14 cellular contexts compared by ENCODE assay signal in the genomic region with DNA sequence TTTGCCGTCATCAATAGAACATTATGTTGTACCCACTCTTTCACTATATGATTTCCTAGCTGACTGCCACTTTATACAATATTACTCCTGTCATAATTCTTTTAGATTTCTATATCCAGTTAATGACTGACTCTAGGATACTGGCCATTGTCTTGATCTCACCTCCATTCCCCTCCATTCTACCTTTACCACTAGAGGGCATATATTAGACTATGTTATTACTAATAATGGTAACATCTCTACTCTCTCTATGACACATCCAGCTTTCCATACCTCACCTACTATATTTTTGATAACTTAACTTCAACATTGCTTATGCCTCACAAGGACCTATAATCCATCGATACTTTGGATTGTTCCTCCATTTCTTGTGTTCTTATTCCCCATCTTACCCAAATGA. TPM values are rescaled to one million over a fixed set of nuclear protein-coding genes. Genes with fewer than 3 reads are reported as not detected.
DNase-seq lines count a peak whose midpoint lies in the region; ATAC-seq and TF ChIP-seq lines count a peak whose summit lies in the region.
"Had no signal": no experiment of that assay in that cellular context is flagged by ENCODE, and none has a peak within 500 bp of the region (broad histone marks: within the 10 kb centered on the region; RNA-seq: fewer than 3 reads in every experiment).

No MANE protein-coding gene starts in this region.

- no peaks in the 10 kb centered on the region for H3K36me3 ChIP-seq in left lung
- H3K36me3 ChIP-seq: BLaER1, vagina had no signal

- peak; percentile 46 for TF ChIP-seq CTCF in 22Rv1 (IDR thresholded peaks at IDR 0.05)
- TF ChIP-seq CTCF in left lung (IDR thresholded peaks at IDR 0.05) = no peak

- DNase-seq in left lung = no peak
- no peak for DNase-seq in inferior parietal cortex (ENCODE audit: extremely low spot score)
- no peak for DNase-seq in SIG-M5 treated with dmso at 0.1 percent for 504 hours (lab: John Stamatoyannopoulos, UW; ENCODE audit: unreplicated experiment)
- no peak for DNase-seq in T-helper 9 cell
- DNase-seq: activated CD4-positive, alpha-beta T cell treated with anti-CD3 and anti-CD28 coated beads, Interleukin-2, amount 50 U/mL, for 48 hours; stimulated activated CD4-positive, alpha-beta T cell treated with anti-CD3 and anti-CD28 coated beads, Interleukin-2, amount 100 ng/mL, for 24 hours had no signal

- H3K27ac ChIP-seq in 22Rv1 (no peak overlapping the region), left lung (no peak overlapping the region)
- H3K27ac ChIP-seq: BLaER1, vagina had no signal

- peaks cover 0 to 1% of the 10 kb centered on the region in 2 donors for H3K9me3 ChIP-seq in left lung
- H3K9me3 ChIP-seq: BLaER1, vagina had no signal

- ATAC-seq in GM18519 (IDR thresholded peaks at IDR 0.05; ENCODE audit: low FRiP score, unreplicated experiment) (peak; percentile 86), HG02938 (IDR thresholded peaks at IDR 0.05; ENCODE audit: unreplicated experiment) (peak; percentile 86), SK-N-SH treated with all-trans-retinoic acid at 6 μM for 48 hours (peak; percentile 51), left lung (no peak)

- intact Hi-C loops in left lung (cut with DNase I) = no loop called here

- H3K27me3 ChIP-seq in left lung = no peaks in the 10 kb centered on the region
- H3K27me3 ChIP-seq: BLaER1, vagina had no signal

- no peaks in the 10 kb centered on the region for H3K4me1 ChIP-seq in left lung
- H3K4me1 ChIP-seq: BLaER1, vagina had no signal

- no peak overlapping the region for H3K4me3 ChIP-seq in left lung
- H3K4me3 ChIP-seq: BLaER1, vagina had no signal

TF ChIP-seq in SK-N-SH treated with all-trans-retinoic acid at 6 μM for 48 hours, 23 proteins besides CTCF, POLR2A, EP300 and RAD21:
- TF ChIP-seq ZNF8 (CRISPR knock-in tag; IDR thresholded peaks at IDR 0.05) (no peak), CSDC2 (CRISPR knock-in tag; IDR thresholded peaks at IDR 0.05) (no peak), ZNF70 (CRISPR knock-in tag; IDR thresholded peaks at IDR 0.05) (no peak), ISL1 (CRISPR knock-in tag; IDR thresholded peaks at IDR 0.05) (no peak), GLIS3 (CRISPR knock-in tag; IDR thresholded peaks at IDR 0.05) (no peak), SNAI2 (CRISPR knock-in tag; IDR thresholded peaks at IDR 0.05) (no peak), ARNTL (CRISPR knock-in tag; IDR thresholded peaks at IDR 0.05; ENCODE audit: borderline replicate concordance, low read depth) (no peak), TOX (CRISPR knock-in tag; IDR thresholded peaks at IDR 0.05; ENCODE audit: borderline replicate concordance) (no peak), RARB (CRISPR knock-in tag; IDR thresholded peaks at IDR 0.05) (no peak), ESRRG (CRISPR knock-in tag; IDR thresholded peaks at IDR 0.05) (no peak), BACH2 (CRISPR knock-in tag; IDR thresholded peaks at IDR 0.05; ENCODE audit: borderline replicate concordance) (no peak), ZFP3 (CRISPR knock-in tag; IDR thresholded peaks at IDR 0.05) (no peak), ZFP30 (CRISPR knock-in tag; IDR thresholded peaks at IDR 0.05) (no peak), ZNF565 (CRISPR knock-in tag; conservative IDR thresholded peaks at IDR 0.05; ENCODE audit: low read depth) (no peak)
- TF ChIP-seq, protein P1, sequence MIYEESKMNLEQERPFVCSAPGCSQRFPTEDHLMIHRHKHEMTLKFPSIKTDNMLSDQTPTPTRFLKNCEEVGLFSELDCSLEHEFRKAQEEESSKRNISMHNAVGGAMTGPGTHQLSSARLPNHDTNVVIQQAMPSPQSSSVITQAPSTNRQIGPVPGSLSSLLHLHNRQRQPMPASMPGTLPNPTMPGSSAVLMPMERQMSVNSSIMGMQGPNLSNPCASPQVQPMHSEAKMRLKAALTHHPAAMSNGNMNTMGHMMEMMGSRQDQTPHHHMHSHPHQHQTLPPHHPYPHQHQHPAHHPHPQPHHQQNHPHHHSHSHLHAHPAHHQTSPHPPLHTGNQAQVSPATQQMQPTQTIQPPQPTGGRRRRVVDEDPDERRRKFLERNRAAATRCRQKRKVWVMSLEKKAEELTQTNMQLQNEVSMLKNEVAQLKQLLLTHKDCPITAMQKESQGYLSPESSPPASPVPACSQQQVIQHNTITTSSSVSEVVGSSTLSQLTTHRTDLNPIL (CRISPR knock-in tag; IDR thresholded peaks at IDR 0.05; ENCODE audit: low read depth) = no peak
- TF ChIP-seq, protein P2, sequence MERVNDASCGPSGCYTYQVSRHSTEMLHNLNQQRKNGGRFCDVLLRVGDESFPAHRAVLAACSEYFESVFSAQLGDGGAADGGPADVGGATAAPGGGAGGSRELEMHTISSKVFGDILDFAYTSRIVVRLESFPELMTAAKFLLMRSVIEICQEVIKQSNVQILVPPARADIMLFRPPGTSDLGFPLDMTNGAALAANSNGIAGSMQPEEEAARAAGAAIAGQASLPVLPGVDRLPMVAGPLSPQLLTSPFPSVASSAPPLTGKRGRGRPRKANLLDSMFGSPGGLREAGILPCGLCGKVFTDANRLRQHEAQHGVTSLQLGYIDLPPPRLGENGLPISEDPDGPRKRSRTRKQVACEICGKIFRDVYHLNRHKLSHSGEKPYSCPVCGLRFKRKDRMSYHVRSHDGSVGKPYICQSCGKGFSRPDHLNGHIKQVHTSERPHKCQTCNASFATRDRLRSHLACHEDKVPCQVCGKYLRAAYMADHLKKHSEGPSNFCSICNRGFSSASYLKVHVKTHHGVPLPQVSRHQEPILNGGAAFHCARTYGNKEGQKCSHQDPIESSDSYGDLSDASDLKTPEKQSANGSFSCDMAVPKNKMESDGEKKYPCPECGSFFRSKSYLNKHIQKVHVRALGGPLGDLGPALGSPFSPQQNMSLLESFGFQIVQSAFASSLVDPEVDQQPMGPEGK (CRISPR knock-in tag; IDR thresholded peaks at IDR 0.05; ENCODE audit: borderline replicate concordance) = no peak
- TF ChIP-seq, protein P3, sequence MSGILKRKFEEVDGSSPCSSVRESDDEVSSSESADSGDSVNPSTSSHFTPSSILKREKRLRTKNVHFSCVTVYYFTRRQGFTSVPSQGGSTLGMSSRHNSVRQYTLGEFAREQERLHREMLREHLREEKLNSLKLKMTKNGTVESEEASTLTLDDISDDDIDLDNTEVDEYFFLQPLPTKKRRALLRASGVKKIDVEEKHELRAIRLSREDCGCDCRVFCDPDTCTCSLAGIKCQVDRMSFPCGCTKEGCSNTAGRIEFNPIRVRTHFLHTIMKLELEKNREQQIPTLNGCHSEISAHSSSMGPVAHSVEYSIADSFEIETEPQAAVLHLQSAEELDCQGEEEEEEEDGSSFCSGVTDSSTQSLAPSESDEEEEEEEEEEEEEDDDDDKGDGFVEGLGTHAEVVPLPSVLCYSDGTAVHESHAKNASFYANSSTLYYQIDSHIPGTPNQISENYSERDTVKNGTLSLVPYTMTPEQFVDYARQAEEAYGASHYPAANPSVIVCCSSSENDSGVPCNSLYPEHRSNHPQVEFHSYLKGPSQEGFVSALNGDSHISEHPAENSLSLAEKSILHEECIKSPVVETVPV (CRISPR knock-in tag; IDR thresholded peaks at IDR 0.05) = no peak

RNA-seq across cellular contexts. Expression of a gene that starts 31.4 kb away (rescaled TPM):
- not detected for total RNA-seq in left lung
- total RNA-seq: glomerular endothelial cell, M059J, vagina had no signal
